Comparison of ENCODE assay signal across 1 cellular context in genomic region chr17:42304187-42305030, GRCh38.
TF ChIP-seq lines count a peak whose summit lies in the region.

No MANE protein-coding gene starts in this region.

TF ChIP-seq in HepG2, 621 proteins besides CTCF, POLR2A, EP300 and RAD21 (continued from another document and continues in another):
- TF ChIP-seq ZGPAT (CRISPR knock-in tag; IDR thresholded peaks at IDR 0.05): no peak
- peak; percentile 69; the same call in 1 of the 2 replicates for TF ChIP-seq ZNF136 (CRISPR knock-in tag; IDR thresholded peaks at IDR 0.05; ENCODE audit: low read depth)
- TF ChIP-seq ZNF501 (CRISPR knock-in tag; IDR thresholded peaks at IDR 0.05): peak; percentile 42; the same call in 1 of the 2 replicates
- TF ChIP-seq ARID4A (CRISPR knock-in tag; IDR thresholded peaks at IDR 0.05; ENCODE audit: borderline replicate concordance): no peak; the same call in 1 of the 2 replicates
- no peak for TF ChIP-seq LCORL (IDR thresholded peaks at IDR 0.05)
- TF ChIP-seq LCORL (CRISPR knock-in tag; IDR thresholded peaks at IDR 0.05): peak; percentile 64
- TF ChIP-seq FOXM1 (CRISPR knock-in tag; IDR thresholded peaks at IDR 0.05): no peak
- TF ChIP-seq KMT2B (CRISPR knock-in tag; IDR thresholded peaks at IDR 0.05): no peak
- TF ChIP-seq ZNF746 (CRISPR knock-in tag; IDR thresholded peaks at IDR 0.05): no peak
- TF ChIP-seq ZNF569 (CRISPR knock-in tag; IDR thresholded peaks at IDR 0.05; ENCODE audit: borderline replicate concordance): no peak
- no peak for TF ChIP-seq ZNF343 (CRISPR knock-in tag; IDR thresholded peaks at IDR 0.05)
- peak; percentile 32; the same call in 1 of the 2 replicates for TF ChIP-seq PATZ1 (CRISPR knock-in tag; IDR thresholded peaks at IDR 0.05)
- TF ChIP-seq TCF12 (IDR thresholded peaks at IDR 0.05): no peak
- TF ChIP-seq TCF12 (CRISPR knock-in tag; IDR thresholded peaks at IDR 0.05): no peak
- no peak for TF ChIP-seq MXI1 (IDR thresholded peaks at IDR 0.05; ENCODE audit: borderline replicate concordance, low read depth, low read length)
- TF ChIP-seq ZSCAN29 (CRISPR knock-in tag; conservative IDR thresholded peaks at IDR 0.05): 0 out of 2 replicates have a peak, but pooled peaks have one; percentile 27
- no peak for TF ChIP-seq HCFC1 (IDR thresholded peaks at IDR 0.05; ENCODE audit: low read depth, low read length)
- no peak for TF ChIP-seq NR1H2 (CRISPR knock-in tag; IDR thresholded peaks at IDR 0.05; ENCODE audit: borderline replicate concordance, low read depth)
- TF ChIP-seq SMAD1 (CRISPR knock-in tag; IDR thresholded peaks at IDR 0.05; ENCODE audit: borderline replicate concordance, low read depth): peak; percentile 70; the same call in 1 of the 2 replicates
- TF ChIP-seq KDM1A (CRISPR knock-in tag; IDR thresholded peaks at IDR 0.05): no peak
- TF ChIP-seq SP4 (CRISPR knock-in tag; IDR thresholded peaks at IDR 0.05): no peak
- TF ChIP-seq SMARCC2 (IDR thresholded peaks at IDR 0.05): no peak
- TF ChIP-seq MAF1 (CRISPR knock-in tag; IDR thresholded peaks at IDR 0.05; ENCODE audit: borderline replicate concordance): no peak
- TF ChIP-seq TGIF2 (CRISPR knock-in tag; IDR thresholded peaks at IDR 0.05): no peak
- no peak for TF ChIP-seq ZNF672 (CRISPR knock-in tag; IDR thresholded peaks at IDR 0.05)
- no peak for TF ChIP-seq TIGD3 (CRISPR knock-in tag; IDR thresholded peaks at IDR 0.05; ENCODE audit: borderline replicate concordance)
- peak; percentile 75; the same call in 1 of the 2 replicates for TF ChIP-seq ZFP90 (CRISPR knock-in tag; IDR thresholded peaks at IDR 0.05; ENCODE audit: borderline replicate concordance)
- peak; percentile 34 for TF ChIP-seq YY1 (IDR thresholded peaks at IDR 0.05; ENCODE audit: insufficient read depth, insufficient replicate concordance, low read depth, low read length)
- peak; percentile 40 for TF ChIP-seq ZNF574 (CRISPR knock-in tag; IDR thresholded peaks at IDR 0.05)
- peak; percentile 63; the same call in 1 of the 2 replicates for TF ChIP-seq ZNF264 (CRISPR knock-in tag; IDR thresholded peaks at IDR 0.05)
- no peak for TF ChIP-seq ZNF256 (CRISPR knock-in tag; conservative IDR thresholded peaks at IDR 0.05)
- TF ChIP-seq ZFP37 (CRISPR knock-in tag; IDR thresholded peaks at IDR 0.05; ENCODE audit: borderline replicate concordance): 0 out of 2 replicates have a peak, but pooled peaks have one; percentile 13
- no peak for TF ChIP-seq CC2D1A (CRISPR knock-in tag; IDR thresholded peaks at IDR 0.05)
- TF ChIP-seq HNRNPK (IDR thresholded peaks at IDR 0.05; ENCODE audit: low read depth, low read length, poor library complexity, severe bottlenecking): no peak
- TF ChIP-seq STAT5B (CRISPR knock-in tag; IDR thresholded peaks at IDR 0.05): no peak
- no peak for TF ChIP-seq FOSL1 (CRISPR knock-in tag; IDR thresholded peaks at IDR 0.05; ENCODE audit: borderline replicate concordance)
- no peak for TF ChIP-seq ZKSCAN8 (CRISPR knock-in tag; IDR thresholded peaks at IDR 0.05; ENCODE audit: borderline replicate concordance)
- TF ChIP-seq TMF1 (CRISPR knock-in tag; IDR thresholded peaks at IDR 0.05; ENCODE audit: low read depth): no peak; the same call in 1 of the 2 replicates
- TF ChIP-seq NBN (conservative IDR thresholded peaks at IDR 0.05): no peak
- no peak for TF ChIP-seq ZNF720 (CRISPR knock-in tag; IDR thresholded peaks at IDR 0.05)
- TF ChIP-seq CEBPG (CRISPR knock-in tag; IDR thresholded peaks at IDR 0.05): no peak
- TF ChIP-seq ZNF496 (CRISPR knock-in tag; IDR thresholded peaks at IDR 0.05; ENCODE audit: insufficient replicate concordance): no peak
- 0 out of 2 replicates have a peak, but pooled peaks have one; percentile 30 for TF ChIP-seq IRF2 (CRISPR knock-in tag; IDR thresholded peaks at IDR 0.05)
- peak; percentile 63 for TF ChIP-seq TEAD3 (CRISPR knock-in tag; optimal IDR thresholded peaks at IDR 0.05; ENCODE audit: borderline replicate concordance)
- no peak for TF ChIP-seq HOXA9 (CRISPR knock-in tag; IDR thresholded peaks at IDR 0.05; ENCODE audit: borderline replicate concordance)
- no peak for TF ChIP-seq ZNF234 (CRISPR knock-in tag; conservative IDR thresholded peaks at IDR 0.05)
- TF ChIP-seq ZNF747 (CRISPR knock-in tag; IDR thresholded peaks at IDR 0.05; ENCODE audit: borderline replicate concordance): 0 out of 2 replicates have a peak, but pooled peaks have one; percentile 26
- TF ChIP-seq ZNF430 (CRISPR knock-in tag; IDR thresholded peaks at IDR 0.05): no peak
- TF ChIP-seq KDM2A (CRISPR knock-in tag; IDR thresholded peaks at IDR 0.05; ENCODE audit: borderline replicate concordance, low read depth): no peak
- TF ChIP-seq NFYC (CRISPR knock-in tag; IDR thresholded peaks at IDR 0.05): no peak
- no peak for TF ChIP-seq SNAPC4 (CRISPR knock-in tag; IDR thresholded peaks at IDR 0.05)
